Comparison of ENCODE assay signal across 8 cellular contexts in genomic region chr2:89585558-89585920, GRCh38.
A peak's percentile ranks its signal among the peaks of the same experiment; 100 is the strongest.
DNase-seq lines count a peak whose midpoint lies in the region; ATAC-seq and TF ChIP-seq lines count a peak whose summit lies in the region.
"Not testable (repeated sequence)": the region's sequence is repeated elsewhere in the genome, so short reads cannot be mapped to it uniquely, and the experiment has no call there.

No MANE protein-coding gene starts in this region.

- not testable (repeated sequence) for H3K9ac ChIP-seq in subcutaneous abdominal adipose tissue (ENCODE audit: low read length in 5 of 5)

- DNase-seq in GM12865 (ENCODE audit: low read depth) (peak; percentile 61), GM23338 (ENCODE audit: low spot score) (peak; percentile 59), brain pericyte (ENCODE audit: low read depth, low spot score) (peak; percentile 25), heart right ventricle (peak; percentile 63 to 74), non-pigmented ciliary epithelial cell (ENCODE audit: low read depth) (peak; percentile 19)

- 2 to 5% methylated on average over 19 to 26 of the region's 34 CpGs for WGBS in heart right ventricle, 2 donors

- H3F3A ChIP-seq in GM23338 (replicated peaks; ENCODE audit: low read depth): not testable (repeated sequence)

- H3K4me2 ChIP-seq in GM23338: peak overlapping the region; percentile 73; the same call in 1 of the 2 replicates

- not testable (repeated sequence) for H3K27ac ChIP-seq in GM23338 (ENCODE audit: low read depth); subcutaneous abdominal adipose tissue (ENCODE audit: low read depth, low read length)
- H3K27ac ChIP-seq in heart right ventricle: peak overlapping the region in 1 of 10 donors; percentile 69

- H3K36me3 Mint-ChIP-seq in GM23338 (ENCODE audit: low read depth); T-helper 1 cell treated with Interleukin-12 subunit alpha and Interleukin-12 subunit beta and Interleukin-4 antibody, amounts not matched to agents 30 μg/mL and 1 μg/mL, for 36 hours (ENCODE audit: low read depth): not testable (repeated sequence)

- not testable (repeated sequence) for H3K9me3 ChIP-seq in heart right ventricle; subcutaneous abdominal adipose tissue (ENCODE audit: control insufficient read depth in 5 of 5, low read length in 5 of 5)

- not testable (repeated sequence) for H4K20me1 ChIP-seq in GM23338 (replicated peaks; ENCODE audit: insufficient read depth)

- H3K36me3 ChIP-seq in GM23338 (ENCODE audit: insufficient read depth); heart right ventricle; subcutaneous abdominal adipose tissue (ENCODE audit: control insufficient read depth in 5 of 5, insufficient read depth in 5 of 5, low read length in 5 of 5): not testable (repeated sequence)

- peaks cover 14% of the 10 kb centered on the region for H3K27me3 ChIP-seq in GM23338 (ENCODE audit: insufficient read depth)
- H3K27me3 ChIP-seq in heart right ventricle; subcutaneous abdominal adipose tissue (ENCODE audit: control insufficient read depth in 5 of 5, insufficient read depth in 4 of 5, low read length in 5 of 5): not testable (repeated sequence)

- H3K27me3 Mint-ChIP-seq in GM23338 (ENCODE audit: insufficient read depth, low read depth, poor library complexity); T-helper 1 cell treated with Interleukin-12 subunit alpha and Interleukin-12 subunit beta and Interleukin-4 antibody, amounts not matched to agents 30 μg/mL and 1 μg/mL, for 36 hours (ENCODE audit: low read depth): not testable (repeated sequence)

- H3K4me3 Mint-ChIP-seq in GM23338: not testable (repeated sequence)
- H3K4me3 Mint-ChIP-seq in T-helper 1 cell treated with Interleukin-12 subunit alpha and Interleukin-12 subunit beta and Interleukin-4 antibody, amounts not matched to agents 30 μg/mL and 1 μg/mL, for 36 hours: peak overlapping the region; percentile 84

- ATAC-seq in GM23338 (peak; percentile 76), HG03520 (IDR thresholded peaks at IDR 0.05; ENCODE audit: unreplicated experiment) (peak; percentile 86), heart right ventricle (peak; percentile 93 to 100 (median 98))

- H3K4me1 ChIP-seq in GM23338 (ENCODE audit: insufficient read depth); heart right ventricle; subcutaneous abdominal adipose tissue (ENCODE audit: control insufficient read depth in 5 of 5, insufficient read depth in 5 of 5, low read length in 5 of 5): not testable (repeated sequence)

- not testable (repeated sequence) for H3K9me2 ChIP-seq in GM23338 (ENCODE audit: insufficient read depth)

- H3K9me3 Mint-ChIP-seq in GM23338; T-helper 1 cell treated with Interleukin-12 subunit alpha and Interleukin-12 subunit beta and Interleukin-4 antibody, amounts not matched to agents 30 μg/mL and 1 μg/mL, for 36 hours: not testable (repeated sequence)

- H3K27ac Mint-ChIP-seq in GM23338; T-helper 1 cell treated with Interleukin-12 subunit alpha and Interleukin-12 subunit beta and Interleukin-4 antibody, amounts not matched to agents 30 μg/mL and 1 μg/mL, for 36 hours: not testable (repeated sequence)

- intact Hi-C loops in heart right ventricle (cut with DNase I): not testable (repeated sequence)

- H3K4me3 ChIP-seq in GM12865 (ENCODE audit: low read depth, low read length): peak overlapping the region; percentile 50
- peak overlapping the region; percentile 49; the same call in 1 of the 2 replicates for H3K4me3 ChIP-seq in GM23338
- peak overlapping the region in 9 of 10 donors; percentile 42 to 59 (median 49) for H3K4me3 ChIP-seq in heart right ventricle
- H3K4me3 ChIP-seq in subcutaneous abdominal adipose tissue (ENCODE audit: low read depth in 1 of 5, low read length in 5 of 5): peak overlapping the region; percentile 44 to 69 (median 58)

- H3K79me2 ChIP-seq in GM23338 (replicated peaks; ENCODE audit: insufficient read depth): not testable (repeated sequence)

- not testable (repeated sequence) for H2AFZ ChIP-seq in GM23338

- not testable (repeated sequence) for TF ChIP-seq CTCF in GM12865 (IDR thresholded peaks at IDR 0.05; ENCODE audit: insufficient read depth, low read depth, low read length, missing control alignments); GM23338 (conservative IDR thresholded peaks at IDR 0.05; ENCODE audit: low read depth in 2 of 2); heart right ventricle (IDR thresholded peaks at IDR 0.05)

- not testable (repeated sequence) for H3K4me1 Mint-ChIP-seq in GM23338; T-helper 1 cell treated with Interleukin-12 subunit alpha and Interleukin-12 subunit beta and Interleukin-4 antibody, amounts not matched to agents 30 μg/mL and 1 μg/mL, for 36 hours (ENCODE audit: low read depth)
